In genomic region chr1:26124433-26125318, GRCh38 we compare ENCODE assay signal across 20 cellular contexts. TPM values are rescaled to one million over a fixed set of nuclear protein-coding genes. Genes with fewer than 3 reads are reported as not detected.
DNase-seq lines count a peak whose midpoint lies in the region; ATAC-seq and TF ChIP-seq lines count a peak whose summit lies in the region.
"Had no signal": no experiment of that assay in that cellular context is flagged by ENCODE, and none has a peak within 500 bp of the region (broad histone marks: within the 10 kb centered on the region; RNA-seq: fewer than 3 reads in every experiment).

No MANE protein-coding gene starts in this region.

- H2BK5ac ChIP-seq in mesenchymal stem cell (ENCODE audit: low read depth, low read length, poor library complexity, severe bottlenecking) = no peak overlapping the region

- peaks cover 3 to 37% of the 10 kb centered on the region in 2 donors for H3K4me1 ChIP-seq in mucosa of rectum (ENCODE audit: control insufficient read depth in 2 of 2, insufficient read depth in 2 of 2, low read length in 2 of 2)
- H3K4me1 ChIP-seq in mesenchymal stem cell (ENCODE audit: control insufficient read depth, insufficient read depth, low read depth, low read length) = no peaks in the 10 kb centered on the region
- H3K4me1 ChIP-seq: breast epithelium had no signal

- H3K9me3 ChIP-seq in mucosa of rectum (ENCODE audit: control insufficient read depth in 2 of 2, low read length in 2 of 2) (no peaks in the 10 kb centered on the region), mesenchymal stem cell (ENCODE audit: control insufficient read depth, low read length) (no peaks in the 10 kb centered on the region)
- H3K9me3 ChIP-seq: breast epithelium, Caco-2 had no signal

- H3K27ac Mint-ChIP-seq in activated CD4-positive, alpha-beta T cell treated with anti-CD3 and anti-CD28 coated beads, Interleukin-2, amount 10 ng/mL, durations not matched to agents 7 days and 5 days = peak overlapping the region; percentile 99
- H3K27ac Mint-ChIP-seq in activated CD4-positive, alpha-beta T cell treated with anti-CD3 and anti-CD28 coated beads for 36 hours = no peak overlapping the region
- H3K27ac Mint-ChIP-seq in activated CD8-positive, alpha-beta T cell treated with anti-CD3 and anti-CD28 coated beads, Interleukin-2, amount 10 ng/mL, durations not matched to agents 7 days and 5 days = peak overlapping the region; percentile 33
- H3K27ac Mint-ChIP-seq: memory B cell, nephron progenitor cell had no signal

- no peak overlapping the region for H4K91ac ChIP-seq in mesenchymal stem cell (ENCODE audit: low read length)

- WGBS in mesenchymal stem cell = 96% methylated on average over 3 of the region's 4 CpGs

- H3K9ac ChIP-seq in mucosa of rectum (ENCODE audit: low read depth in 1 of 2, low read length in 2 of 2) (peak overlapping the region in 1 of 2 donors; percentile 9), mesenchymal stem cell (ENCODE audit: low read length) (no peak overlapping the region)

- no peak overlapping the region for H2BK120ac ChIP-seq in mesenchymal stem cell (ENCODE audit: low read depth, low read length)

- no peak overlapping the region for H3K23ac ChIP-seq in mesenchymal stem cell (ENCODE audit: low read length in 2 of 2)

- H3K27me3 Mint-ChIP-seq in activated CD4-positive, alpha-beta T cell treated with anti-CD3 and anti-CD28 coated beads, Interleukin-2, amount 10 ng/mL, durations not matched to agents 7 days and 5 days = no peaks in the 10 kb centered on the region
- H3K27me3 Mint-ChIP-seq in activated CD4-positive, alpha-beta T cell treated with anti-CD3 and anti-CD28 coated beads for 36 hours = no peaks in the 10 kb centered on the region
- H3K27me3 Mint-ChIP-seq in activated CD8-positive, alpha-beta T cell treated with anti-CD3 and anti-CD28 coated beads, Interleukin-2, amount 10 ng/mL, durations not matched to agents 7 days and 5 days (ENCODE audit: low read depth) = no peaks in the 10 kb centered on the region

- no peak overlapping the region for H4K8ac ChIP-seq in mesenchymal stem cell (ENCODE audit: low read length)

- H2AFZ ChIP-seq in mesenchymal stem cell (ENCODE audit: low read depth, low read length) = no peak overlapping the region

- no peak overlapping the region for H3K14ac ChIP-seq in mesenchymal stem cell (ENCODE audit: low read length in 2 of 2)

- H3K4ac ChIP-seq in mesenchymal stem cell (ENCODE audit: low read depth in 1 of 2, low read length in 2 of 2) = no peak overlapping the region

- ATAC-seq in activated CD4-positive, alpha-beta T cell treated with anti-CD3 and anti-CD28 coated beads for 36 hours = no peak
- no peak for ATAC-seq in activated CD8-positive, alpha-beta T cell treated with anti-CD3 and anti-CD28 coated beads, Interleukin-2, amount 10 ng/mL, durations not matched to agents 7 days and 5 days
- no peak for ATAC-seq in HG03520 (IDR thresholded peaks at IDR 0.05; ENCODE audit: unreplicated experiment)
- ATAC-seq in GM18873 (IDR thresholded peaks at IDR 0.05; ENCODE audit: low FRiP score, unreplicated experiment) = no peak
- ATAC-seq: esophagus mucosa had no signal

- peaks cover 39% of the 10 kb centered on the region for H3K36me3 Mint-ChIP-seq in activated CD4-positive, alpha-beta T cell treated with anti-CD3 and anti-CD28 coated beads, Interleukin-2, amount 10 ng/mL, durations not matched to agents 7 days and 5 days (ENCODE audit: low read depth)
- H3K36me3 Mint-ChIP-seq in activated CD4-positive, alpha-beta T cell treated with anti-CD3 and anti-CD28 coated beads for 36 hours (ENCODE audit: low read depth) = peaks cover 14% of the 10 kb centered on the region
- peaks cover 43% of the 10 kb centered on the region for H3K36me3 Mint-ChIP-seq in activated CD8-positive, alpha-beta T cell treated with anti-CD3 and anti-CD28 coated beads, Interleukin-2, amount 10 ng/mL, durations not matched to agents 7 days and 5 days (ENCODE audit: low read depth)

- no peaks in the 10 kb centered on the region for H3K9me3 Mint-ChIP-seq in activated CD4-positive, alpha-beta T cell treated with anti-CD3 and anti-CD28 coated beads, Interleukin-2, amount 10 ng/mL, durations not matched to agents 7 days and 5 days
- H3K9me3 Mint-ChIP-seq in activated CD4-positive, alpha-beta T cell treated with anti-CD3 and anti-CD28 coated beads for 36 hours (ENCODE audit: low read depth) = no peaks in the 10 kb centered on the region
- no peaks in the 10 kb centered on the region for H3K9me3 Mint-ChIP-seq in activated CD8-positive, alpha-beta T cell treated with anti-CD3 and anti-CD28 coated beads, Interleukin-2, amount 10 ng/mL, durations not matched to agents 7 days and 5 days (ENCODE audit: insufficient read depth)
- H3K9me3 Mint-ChIP-seq: memory B cell, nephron progenitor cell had no signal

- peak overlapping the region; percentile 34 for H3K4me3 Mint-ChIP-seq in activated CD4-positive, alpha-beta T cell treated with anti-CD3 and anti-CD28 coated beads, Interleukin-2, amount 10 ng/mL, durations not matched to agents 7 days and 5 days
- no peak overlapping the region for H3K4me3 Mint-ChIP-seq in activated CD4-positive, alpha-beta T cell treated with anti-CD3 and anti-CD28 coated beads for 36 hours
- H3K4me3 Mint-ChIP-seq in activated CD8-positive, alpha-beta T cell treated with anti-CD3 and anti-CD28 coated beads, Interleukin-2, amount 10 ng/mL, durations not matched to agents 7 days and 5 days = peak overlapping the region; percentile 9
- H3K4me3 Mint-ChIP-seq: memory B cell, nephron progenitor cell had no signal

- no peak for TF ChIP-seq CTCF in HL-60 (IDR thresholded peaks at IDR 0.05; ENCODE audit: insufficient read depth, low read length)

- H3K4me2 ChIP-seq in mesenchymal stem cell (ENCODE audit: low read length, poor library complexity, severe bottlenecking) = no peak overlapping the region

- H2BK12ac ChIP-seq in mesenchymal stem cell (ENCODE audit: low read length in 2 of 2) = no peak overlapping the region

- H3K27ac ChIP-seq in HL-60 (replicated peaks) = peak overlapping the region; percentile 90
- peak overlapping the region; percentile 14 to 27 for H3K27ac ChIP-seq in mucosa of rectum (ENCODE audit: low read depth in 2 of 2, low read length in 2 of 2)
- no peak overlapping the region for H3K27ac ChIP-seq in mesenchymal stem cell (ENCODE audit: low read length, poor library complexity, severe bottlenecking)

- CTCF ChIA-PET in activated CD4-positive, alpha-beta T cell treated with anti-CD3 and anti-CD28 coated beads, Interleukin-2, amount 10 ng/mL, durations not matched to agents 7 days and 5 days (lab: Charles Lee) = interaction anchor here (0.6 to 2.5 kb wide), 8 partner anchors 8 to 600 kb away, joined by 3 to 12 read pairs (median 5); partner anchors contain the start of genes CEP85 and ZNF593
- CTCF ChIA-PET in activated CD4-positive, alpha-beta T cell treated with anti-CD3 and anti-CD28 coated beads for 36 hours (lab: Charles Lee) = interaction anchor here (0.6 to 11.1 kb wide), 7 partner anchors 12 to 1601 kb away, joined by 3 to 134 read pairs (median 4); partner anchors contain the start of gene ZNF593
- CTCF ChIA-PET in activated CD8-positive, alpha-beta T cell treated with anti-CD3 and anti-CD28 coated beads, Interleukin-2, amount 10 ng/mL, durations not matched to agents 7 days and 5 days (lab: Charles Lee) = interaction anchor here (1.0 to 17.1 kb wide), 4 partner anchors 8 to 229 kb away, joined by 3 to 317 read pairs (median 39); partner anchors contain the start of gene PDIK1L

- no peak for DNase-seq in activated CD4-positive, alpha-beta T cell treated with anti-CD3 and anti-CD28 coated beads, Interleukin-2, amount 10 ng/mL, durations not matched to agents 7 days and 5 days
- DNase-seq in activated CD4-positive, alpha-beta T cell treated with anti-CD3 and anti-CD28 coated beads for 36 hours = no peak
- DNase-seq in HL-60 (ENCODE audit: low read depth in 1 of 2, low spot score in 1 of 2) = no peak
- DNase-seq in activated CD8-positive, alpha-beta T cell treated with anti-CD3 and anti-CD28 coated beads, Interleukin-2, amount 10 ng/mL, durations not matched to agents 7 days and 5 days = no peak
- DNase-seq in mesenchymal stem cell = no peak
- DNase-seq: activated naive CD4-positive, alpha-beta T cell treated with anti-CD3 and anti-CD28 coated beads, Interleukin-2, amount 50 U/mL, for 16 hours; Caco-2; dermis blood vessel endothelial cell; NCI-H187 treated with DMSO at 0.1 percent for 48 hours; NCI-H510A treated with DMSO at 0.1 percent for 48 hours; nephron progenitor cell; stimulated activated CD4-positive, alpha-beta T cell treated with anti-CD3 and anti-CD28 coated beads, Interleukin-15, amount 100 ng/mL, for 24 hours had no signal

- no peak overlapping the region for H2BK15ac ChIP-seq in mesenchymal stem cell (ENCODE audit: low read depth, poor library complexity, severe bottlenecking)

- intact Hi-C loops in activated CD4-positive, alpha-beta T cell treated with anti-CD3 and anti-CD28 coated beads for 36 hours (cut with DNase I, micrococcal nuclease) = loop anchor here in 1 of 2 experiments (5.0 kb wide), 1 partner anchor 692 kb away; the partner anchor contains the start of gene MACO1

- H3K4me1 Mint-ChIP-seq in activated CD4-positive, alpha-beta T cell treated with anti-CD3 and anti-CD28 coated beads, Interleukin-2, amount 10 ng/mL, durations not matched to agents 7 days and 5 days = peaks cover 76% of the 10 kb centered on the region
- H3K4me1 Mint-ChIP-seq in activated CD4-positive, alpha-beta T cell treated with anti-CD3 and anti-CD28 coated beads for 36 hours = peaks cover 58% of the 10 kb centered on the region
- H3K4me1 Mint-ChIP-seq in activated CD8-positive, alpha-beta T cell treated with anti-CD3 and anti-CD28 coated beads, Interleukin-2, amount 10 ng/mL, durations not matched to agents 7 days and 5 days (ENCODE audit: low read depth) = peaks cover 67% of the 10 kb centered on the region

- H3K18ac ChIP-seq in mesenchymal stem cell (ENCODE audit: low read depth in 1 of 2, low read length in 2 of 2) = no peak overlapping the region

- H3K4me3 ChIP-seq in HL-60 (replicated peaks; ENCODE audit: insufficient read depth, low read length) (no peak overlapping the region), mucosa of rectum (ENCODE audit: low read length in 2 of 2) (no peak overlapping the region), mesenchymal stem cell (ENCODE audit: insufficient read depth in 1 of 2, low read depth in 1 of 2, low read length in 2 of 2) (no peak overlapping the region)
- H3K4me3 ChIP-seq: breast epithelium had no signal

- H3K27me3 ChIP-seq in HL-60 (ENCODE audit: insufficient read depth, poor library complexity, severe bottlenecking) (no peaks in the 10 kb centered on the region), mucosa of rectum (ENCODE audit: control insufficient read depth in 2 of 2, insufficient read depth in 2 of 2, low read length in 2 of 2) (no peaks in the 10 kb centered on the region), mesenchymal stem cell (ENCODE audit: control insufficient read depth in 1 of 2, insufficient read depth in 1 of 2, low read length in 2 of 2) (peaks cover 0 to 5% of the 10 kb centered on the region in 2 experiments)
- H3K27me3 ChIP-seq: breast epithelium had no signal

- H3K79me1 ChIP-seq in mesenchymal stem cell (replicated peaks; ENCODE audit: low read length, poor library complexity, severe bottlenecking) = peaks cover 3% of the 10 kb centered on the region

- H2AK5ac ChIP-seq in mesenchymal stem cell (ENCODE audit: low read length, severe bottlenecking) = no peak overlapping the region

- POLR2A ChIA-PET in activated CD4-positive, alpha-beta T cell treated with anti-CD3 and anti-CD28 coated beads, Interleukin-2, amount 10 ng/mL, durations not matched to agents 7 days and 5 days (lab: Charles Lee) = interaction anchor here (1.6 kb wide), 1 partner anchor 13 kb away, joined by 8 read pairs; the partner anchor contains the start of gene PDIK1L
- POLR2A ChIA-PET in activated CD4-positive, alpha-beta T cell treated with anti-CD3 and anti-CD28 coated beads for 36 hours (lab: Charles Lee) = no interaction called here
- POLR2A ChIA-PET in activated CD8-positive, alpha-beta T cell treated with anti-CD3 and anti-CD28 coated beads, Interleukin-2, amount 10 ng/mL, durations not matched to agents 7 days and 5 days (lab: Charles Lee) = interaction anchor here (1.1 to 8.0 kb wide), 2 partner anchors 13 to 21 kb away, joined by 3 to 93 read pairs; partner anchors contain the start of gene PDIK1L

- peaks cover 4 to 23% of the 10 kb centered on the region in 2 donors for H3K36me3 ChIP-seq in mucosa of rectum (ENCODE audit: control insufficient read depth in 2 of 2, insufficient read depth in 2 of 2, low read length in 2 of 2)
- peaks cover 0 to 6% of the 10 kb centered on the region in 2 experiments for H3K36me3 ChIP-seq in mesenchymal stem cell (ENCODE audit: control insufficient read depth in 1 of 2, insufficient read depth in 2 of 2, low read depth in 1 of 2, low read length in 2 of 2)
- H3K36me3 ChIP-seq: breast epithelium had no signal

RNA-seq across cellular contexts. Expression of gene PDIK1L, which starts 13.1 kb away (rescaled TPM):
- total RNA-seq in activated CD4-positive, alpha-beta T cell treated with anti-CD3 and anti-CD28 coated beads, Interleukin-2, amount 10 ng/mL, durations not matched to agents 7 days and 5 days = 10 to 100 TPM; 21.0 to 25.8 TPM
- 10 to 100 TPM; 12.3 to 13.0 TPM for total RNA-seq in activated CD4-positive, alpha-beta T cell treated with anti-CD3 and anti-CD28 coated beads for 36 hours
- total RNA-seq in activated CD8-positive, alpha-beta T cell treated with anti-CD3 and anti-CD28 coated beads, Interleukin-2, amount 10 ng/mL, durations not matched to agents 7 days and 5 days = 10 to 100 TPM; 21.3 to 25.4 TPM
- 1.4 TPM for polyA plus RNA-seq in mesenchymal stem cell (2013, experiment 1 of 2)
- 1.7 TPM for polyA plus RNA-seq in mesenchymal stem cell (2013, experiment 2 of 2)

RNA-seq across cellular contexts. Expression of gene FAM110D, which starts 34.2 kb away (rescaled TPM):
- total RNA-seq in activated CD4-positive, alpha-beta T cell treated with anti-CD3 and anti-CD28 coated beads, Interleukin-2, amount 10 ng/mL, durations not matched to agents 7 days and 5 days = not detected
- not detected for total RNA-seq in activated CD4-positive, alpha-beta T cell treated with anti-CD3 and anti-CD28 coated beads for 36 hours
- total RNA-seq in activated CD8-positive, alpha-beta T cell treated with anti-CD3 and anti-CD28 coated beads, Interleukin-2, amount 10 ng/mL, durations not matched to agents 7 days and 5 days = not detected
- polyA plus RNA-seq in mesenchymal stem cell (2013, experiment 1 of 2) = 0.06 TPM
- polyA plus RNA-seq in mesenchymal stem cell (2013, experiment 2 of 2) = 0.05 TPM
- total RNA-seq: activated CD8-positive, alpha-beta memory T cell treated with anti-CD3 and anti-CD28 coated beads for 36 hours had no signal

RNA-seq across cellular contexts. Expression of gene C1orf232, which starts 44.1 kb away (rescaled TPM):
- not detected for total RNA-seq in activated CD4-positive, alpha-beta T cell treated with anti-CD3 and anti-CD28 coated beads, Interleukin-2, amount 10 ng/mL, durations not matched to agents 7 days and 5 days
- total RNA-seq in activated CD4-positive, alpha-beta T cell treated with anti-CD3 and anti-CD28 coated beads for 36 hours = not detected
- total RNA-seq in activated CD8-positive, alpha-beta T cell treated with anti-CD3 and anti-CD28 coated beads, Interleukin-2, amount 10 ng/mL, durations not matched to agents 7 days and 5 days = not detected
- not detected for polyA plus RNA-seq in mesenchymal stem cell (2013, experiment 1 of 2)
- polyA plus RNA-seq in mesenchymal stem cell (2013, experiment 2 of 2) = not detected
- total RNA-seq: activated CD8-positive, alpha-beta memory T cell treated with anti-CD3 and anti-CD28 coated beads for 36 hours; breast epithelium; Caco-2; dermis blood vessel endothelial cell; esophagus mucosa; SK-MEL-5 had no signal

RNA-seq across cellular contexts. Expression of gene ZNF593, which starts 45.0 kb away (rescaled TPM):
- 10 to 100 TPM; 27.3 to 28.6 TPM for total RNA-seq in activated CD4-positive, alpha-beta T cell treated with anti-CD3 and anti-CD28 coated beads, Interleukin-2, amount 10 ng/mL, durations not matched to agents 7 days and 5 days
- total RNA-seq in activated CD4-positive, alpha-beta T cell treated with anti-CD3 and anti-CD28 coated beads for 36 hours = 10 to 100 TPM; 44.6 to 56.3 TPM
- 10 to 100 TPM; 28.4 to 31.1 TPM for total RNA-seq in activated CD8-positive, alpha-beta T cell treated with anti-CD3 and anti-CD28 coated beads, Interleukin-2, amount 10 ng/mL, durations not matched to agents 7 days and 5 days
- 34.0 TPM for polyA plus RNA-seq in mesenchymal stem cell (2013, experiment 1 of 2)
- polyA plus RNA-seq in mesenchymal stem cell (2013, experiment 2 of 2) = 34.0 TPM

RNA-seq across cellular contexts. Expression of gene ZNF593OS, which starts 47.0 kb away (rescaled TPM):
- total RNA-seq in activated CD4-positive, alpha-beta T cell treated with anti-CD3 and anti-CD28 coated beads, Interleukin-2, amount 10 ng/mL, durations not matched to agents 7 days and 5 days = not detected
- total RNA-seq in activated CD4-positive, alpha-beta T cell treated with anti-CD3 and anti-CD28 coated beads for 36 hours = not detected
- not detected for total RNA-seq in activated CD8-positive, alpha-beta T cell treated with anti-CD3 and anti-CD28 coated beads, Interleukin-2, amount 10 ng/mL, durations not matched to agents 7 days and 5 days
- not detected for polyA plus RNA-seq in mesenchymal stem cell (2013, experiment 1 of 2)
- not detected for polyA plus RNA-seq in mesenchymal stem cell (2013, experiment 2 of 2)
- total RNA-seq: activated CD8-positive, alpha-beta memory T cell treated with anti-CD3 and anti-CD28 coated beads for 36 hours; breast epithelium; dermis blood vessel endothelial cell; SK-MEL-5 had no signal
